Comparison of ENCODE assay signal across 8 cellular contexts in genomic region chr16:90019201-90019542, GRCh38. TPM values are rescaled to one million over a fixed set of nuclear protein-coding genes. Genes with fewer than 3 reads are reported as not detected.
A peak's percentile ranks its signal among the peaks of the same experiment; 100 is the strongest.
DNase-seq lines count a peak whose midpoint lies in the region; ATAC-seq lines count a peak whose summit lies in the region.

Gene DBNDD1, minus strand, starts transcription at chr16:90019456. Its CDS starts 115 bp downstream, at chr16:90019341.

- peak within 1 kb of the TSS; percentile 52 for H3K4me3 Mint-ChIP-seq in activated CD4-positive, alpha-beta memory T cell treated with anti-CD3 and anti-CD28 coated beads, Interleukin-2, amount 10 ng/mL, durations not matched to agents 7 days and 5 days

- no peak within 1 kb of the TSS for H3K27ac ChIP-seq in right cardiac atrium (ENCODE audit: low read length)

- H3K27me3 ChIP-seq in HAP-1 (ENCODE audit: low read depth) (no peaks in the 10 kb centered on the region), right cardiac atrium (ENCODE audit: control insufficient read depth, insufficient read depth) (no peaks in the 10 kb centered on the region), skeletal muscle satellite cell (ENCODE audit: control insufficient read depth, insufficient read depth, low read length) (no peaks in the 10 kb centered on the region)

- H3K9me3 ChIP-seq in HAP-1 = no peaks in the 10 kb centered on the region
- H3K9me3 ChIP-seq in right cardiac atrium (ENCODE audit: control insufficient read depth, low read length) = no peaks in the 10 kb centered on the region
- H3K9me3 ChIP-seq in skeletal muscle satellite cell (replicated peaks; ENCODE audit: low read length) = no peaks in the 10 kb centered on the region

- H3K4me2 ChIP-seq in skeletal muscle satellite cell (ENCODE audit: low read length) = peak within 1 kb of the TSS; percentile 88

- H3K9me3 Mint-ChIP-seq in activated CD4-positive, alpha-beta memory T cell treated with anti-CD3 and anti-CD28 coated beads, Interleukin-2, amount 10 ng/mL, durations not matched to agents 7 days and 5 days = peaks cover 2% of the 10 kb centered on the region

- 1% methylated on average over 49 of the region's 49 CpGs for WGBS in right cardiac atrium

- peaks cover 22% of the 10 kb centered on the region for H3K4me1 ChIP-seq in HAP-1
- no peaks in the 10 kb centered on the region for H3K4me1 ChIP-seq in right cardiac atrium (ENCODE audit: control insufficient read depth, insufficient read depth, low read length)
- H3K4me1 ChIP-seq in skeletal muscle satellite cell (ENCODE audit: control insufficient read depth, insufficient read depth, low read length) = peaks cover 35% of the 10 kb centered on the region

- peak within 1 kb of the TSS; percentile 64 for H3K9ac ChIP-seq in skeletal muscle satellite cell (ENCODE audit: low read depth, low read length)

- CTCF ChIA-PET in activated CD4-positive, alpha-beta memory T cell treated with anti-CD3 and anti-CD28 coated beads, Interleukin-2, amount 10 ng/mL, durations not matched to agents 7 days and 5 days (lab: Charles Lee) = interaction anchor here (1.5 kb wide), 1 partner anchor 12 kb away, joined by 3 read pairs; no protein-coding TSS in a partner anchor

- no peak for ATAC-seq in right cardiac atrium

- DNase-seq in HAP-1 (ENCODE audit: low spot score in 2 of 2) = no peak
- no peak for DNase-seq in activated CD4-positive, alpha-beta memory T cell treated with anti-CD3 and anti-CD28 coated beads, Interleukin-2, amount 10 ng/mL, durations not matched to agents 7 days and 5 days
- DNase-seq in right cardiac atrium = peak in 1 of 3 donors; percentile 61
- no peak for DNase-seq in NCI-H526 treated with DMSO at 0.1 percent for 48 hours (lab: John Stamatoyannopoulos, UW)
- no peak for DNase-seq in activated effector memory CD4-positive, alpha-beta T cell treated with Interleukin-2 at 50 U/mL for 16 hours
- no peak for DNase-seq in stimulated activated CD4-positive, alpha-beta T cell treated with anti-CD3 and anti-CD28 coated beads, Interleukin-4, amount 100 ng/mL, for 1 hour
- no peak for DNase-seq in amygdala (lab: John Stamatoyannopoulos, UW)

- POLR2A ChIA-PET in activated CD4-positive, alpha-beta memory T cell treated with anti-CD3 and anti-CD28 coated beads, Interleukin-2, amount 10 ng/mL, durations not matched to agents 7 days and 5 days (lab: Charles Lee) = no interaction called here

- H3K4me3 ChIP-seq in HAP-1 (peak within 1 kb of the TSS; percentile 64), right cardiac atrium (ENCODE audit: low read length) (peak within 1 kb of the TSS; percentile 56), skeletal muscle satellite cell (ENCODE audit: low read length) (peak within 1 kb of the TSS; percentile 75)

- in situ Hi-C loops in HAP-1 (cut with MboI; ENCODE audit: low sequenced_read_pairs) = no loop called here

- H3K4me1 Mint-ChIP-seq in activated CD4-positive, alpha-beta memory T cell treated with anti-CD3 and anti-CD28 coated beads, Interleukin-2, amount 10 ng/mL, durations not matched to agents 7 days and 5 days = peaks cover 15% of the 10 kb centered on the region

- peaks cover 25% of the 10 kb centered on the region for H3K27me3 Mint-ChIP-seq in activated CD4-positive, alpha-beta memory T cell treated with anti-CD3 and anti-CD28 coated beads, Interleukin-2, amount 10 ng/mL, durations not matched to agents 7 days and 5 days

- intact Hi-C loops in right cardiac atrium (cut with DNase I) = no loop called here

- H3K36me3 Mint-ChIP-seq in activated CD4-positive, alpha-beta memory T cell treated with anti-CD3 and anti-CD28 coated beads, Interleukin-2, amount 10 ng/mL, durations not matched to agents 7 days and 5 days (ENCODE audit: low read depth) = peaks cover 3% of the 10 kb centered on the region

- H3K36me3 ChIP-seq in HAP-1 (replicated peaks) (peaks cover 9% of the 10 kb centered on the region; the same call in 1 of the 2 replicates), skeletal muscle satellite cell (ENCODE audit: insufficient read depth, low read length) (no peaks in the 10 kb centered on the region)

- H3K27ac Mint-ChIP-seq in activated CD4-positive, alpha-beta memory T cell treated with anti-CD3 and anti-CD28 coated beads, Interleukin-2, amount 10 ng/mL, durations not matched to agents 7 days and 5 days = no peak within 1 kb of the TSS

RNA-seq across cellular contexts. Expression of gene DBNDD1, which starts in this region (rescaled TPM):
- total RNA-seq in activated CD4-positive, alpha-beta memory T cell treated with anti-CD3 and anti-CD28 coated beads, Interleukin-2, amount 10 ng/mL, durations not matched to agents 7 days and 5 days = not detected
- total RNA-seq in right cardiac atrium = 1 to 10 TPM; 1.7 to 2.5 (median 2.0) TPM
- 2.3 TPM for polyA plus RNA-seq in right cardiac atrium
- under 0.01 TPM in 1 of 2 replicates, not detected in the other for total RNA-seq in skeletal muscle satellite cell (2012; rRNA removed)
